In the genomic region with DNA sequence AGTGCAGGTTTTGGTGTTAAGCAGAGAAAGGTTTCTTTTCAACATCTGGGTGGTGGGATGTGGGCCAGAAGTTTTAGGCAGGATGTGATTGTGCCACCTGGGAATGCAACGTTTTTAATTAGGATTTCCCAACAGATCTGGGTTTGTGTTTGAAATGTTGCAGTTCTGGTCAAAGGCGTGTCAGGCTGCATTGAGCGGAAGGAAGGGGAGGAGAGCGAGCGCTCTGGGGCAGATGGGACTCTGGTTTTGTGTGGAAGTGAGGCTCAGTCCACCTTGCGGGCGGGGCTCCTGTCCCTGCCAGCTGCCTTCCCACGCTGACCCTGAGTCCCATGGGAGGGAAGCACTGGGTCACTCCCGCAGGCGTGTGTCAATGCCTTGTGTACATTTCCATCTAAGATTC, we compare ENCODE assay signal across 22 cellular contexts.
"Had no signal": no experiment of that assay in that cellular context is flagged by ENCODE, and none has a peak within 500 bp of the region (broad histone marks: within the 10 kb centered on the region; RNA-seq: fewer than 3 reads in every experiment).

No MANE protein-coding gene starts in this region.

- ATAC-seq: activated T-helper 17 cell treated with anti-CD3 and anti-CD28 coated beads, Interleukin-2, amount 50 U/mL, for 72 hours; body of pancreas; gastroesophageal sphincter; lower lobe of right lung had no signal

- H3K27me3 Mint-ChIP-seq: activated CD4-positive, alpha-beta memory T cell treated with anti-CD3 and anti-CD28 coated beads, Interleukin-2, amount 10 ng/mL, durations not matched to agents 7 days and 5 days; stimulated activated naive CD8-positive, alpha-beta T cell treated with anti-CD3 and anti-CD28 coated beads, Interleukin-15, Interleukin-2, amounts not matched to agents 100 ng/mL and 50 ng/mL, for 24 hours had no signal

- H3K27me3 ChIP-seq: body of pancreas, colonic mucosa, gastroesophageal sphincter, suprapubic skin had no signal

- H3K27ac Mint-ChIP-seq: activated B cell treated with CpG ODN at 0.5 μM for 24 hours; activated CD4-positive, alpha-beta memory T cell treated with anti-CD3 and anti-CD28 coated beads, Interleukin-2, amount 10 ng/mL, durations not matched to agents 7 days and 5 days; activated T-helper 17 cell treated with anti-CD3 and anti-CD28 coated beads, Interleukin-2, amount 50 U/mL, for 72 hours; endodermal cell; nephron progenitor cell; stimulated activated naive CD8-positive, alpha-beta T cell treated with anti-CD3 and anti-CD28 coated beads, Interleukin-15, Interleukin-2, amounts not matched to agents 100 ng/mL and 50 ng/mL, for 24 hours had no signal

- H3K9me3 Mint-ChIP-seq: activated B cell treated with CpG ODN at 0.5 μM for 24 hours, endodermal cell, nephron progenitor cell had no signal

- H3K4me3 ChIP-seq: body of pancreas, colonic mucosa, gastroesophageal sphincter, lower lobe of right lung, suprapubic skin had no signal

- H3K27ac ChIP-seq: body of pancreas, colonic mucosa, gastroesophageal sphincter, lower lobe of right lung, suprapubic skin had no signal

- H3K9me3 ChIP-seq: body of pancreas, colonic mucosa, gastroesophageal sphincter, lower lobe of right lung, suprapubic skin had no signal

- H3K4me1 Mint-ChIP-seq: activated CD4-positive, alpha-beta memory T cell treated with anti-CD3 and anti-CD28 coated beads, Interleukin-2, amount 10 ng/mL, durations not matched to agents 7 days and 5 days; activated T-helper 17 cell treated with anti-CD3 and anti-CD28 coated beads, Interleukin-2, amount 50 U/mL, for 72 hours had no signal

- DNase-seq: activated B cell treated with CpG ODN at 0.5 μM for 24 hours; activated CD4-positive, alpha-beta memory T cell treated with anti-CD3 and anti-CD28 coated beads, Interleukin-2, amount 10 ng/mL, durations not matched to agents 7 days and 5 days; activated CD4-positive, alpha-beta T cell treated with anti-CD3 and anti-CD28 coated beads for 4 hours; activated naive CD4-positive, alpha-beta T cell treated with Interleukin-2 at 50 U/mL for 16 hours; activated T-cell treated with anti-CD3 and anti-CD28 coated beads, Interleukin-2, amount 50 U/mL, for 1 hour; body of pancreas; central memory CD4-positive, alpha-beta T cell; colonic mucosa; endodermal cell; erythroblast; lower lobe of right lung; midbrain; nephron progenitor cell; nucleus accumbens; stimulated activated CD4-positive, alpha-beta T cell treated with anti-CD3 and anti-CD28 coated beads, Interleukin-2, amount 100 ng/mL, for 24 hours; T-helper 1 cell; T-helper 9 cell; trophoblast cell had no signal

- H3K36me3 ChIP-seq: colonic mucosa, gastroesophageal sphincter, lower lobe of right lung, suprapubic skin had no signal

- H3K4me1 ChIP-seq: colonic mucosa, gastroesophageal sphincter, lower lobe of right lung had no signal

- H3K4me3 Mint-ChIP-seq: activated B cell treated with CpG ODN at 0.5 μM for 24 hours; activated CD4-positive, alpha-beta memory T cell treated with anti-CD3 and anti-CD28 coated beads, Interleukin-2, amount 10 ng/mL, durations not matched to agents 7 days and 5 days; activated T-helper 17 cell treated with anti-CD3 and anti-CD28 coated beads, Interleukin-2, amount 50 U/mL, for 72 hours; endodermal cell; nephron progenitor cell; stimulated activated naive CD8-positive, alpha-beta T cell treated with anti-CD3 and anti-CD28 coated beads, Interleukin-15, Interleukin-2, amounts not matched to agents 100 ng/mL and 50 ng/mL, for 24 hours had no signal
